In the genomic region with DNA sequence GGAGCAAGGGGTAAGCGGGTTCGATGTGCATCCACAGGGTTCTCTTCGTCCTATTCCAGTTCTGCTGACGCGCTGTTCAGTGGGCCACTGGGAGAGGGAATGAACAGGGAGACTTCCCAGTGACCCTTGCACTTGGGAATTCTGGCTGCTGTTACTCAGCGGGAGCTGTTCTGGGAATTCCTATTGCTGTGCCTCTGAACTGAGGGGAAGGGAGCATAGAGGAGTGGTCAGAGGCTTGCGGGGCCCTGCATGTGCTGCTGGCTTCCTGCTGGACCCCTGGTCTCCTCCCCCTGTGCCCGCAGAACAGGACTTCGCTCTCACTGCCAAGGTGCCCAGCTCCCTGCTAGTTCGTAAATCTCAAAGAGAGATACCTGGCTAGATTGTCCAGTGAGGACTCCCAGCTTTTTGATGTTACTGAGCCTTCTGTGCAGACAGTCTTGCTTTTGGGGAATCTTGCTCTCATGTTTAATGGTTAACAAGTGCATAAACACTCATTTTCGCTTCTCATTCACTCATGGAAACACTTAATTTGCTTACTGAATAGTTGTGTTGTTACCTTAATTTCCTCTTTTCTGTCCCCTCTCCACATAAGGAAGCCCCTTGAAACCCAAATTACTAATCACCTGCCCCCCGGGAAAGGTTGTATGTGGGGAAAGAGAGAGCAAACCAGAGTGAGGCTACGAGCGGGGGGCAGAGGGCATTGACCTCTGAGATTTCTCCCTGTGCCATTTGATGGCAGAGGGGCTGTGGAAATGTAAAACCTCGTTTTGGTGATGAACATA, we compare ENCODE assay signal across 12 cellular contexts. TPM values are rescaled to one million over a fixed set of nuclear protein-coding genes. Genes with fewer than 3 reads are reported as not detected.
A peak's percentile ranks its signal among the peaks of the same experiment; 100 is the strongest.
DNase-seq lines count a peak whose midpoint lies in the region; ATAC-seq and TF ChIP-seq lines count a peak whose summit lies in the region.
"Had no signal": no experiment of that assay in that cellular context is flagged by ENCODE, and none has a peak within 500 bp of the region (broad histone marks: within the 10 kb centered on the region; RNA-seq: fewer than 3 reads in every experiment).

No MANE protein-coding gene starts in this region.

- CTCF ChIA-PET in activated naive CD4-positive, alpha-beta T cell treated with anti-CD3 and anti-CD28 coated beads, Interleukin-2, amount 10 ng/mL, durations not matched to agents 7 days and 5 days (lab: Charles Lee): no interaction called here

- peaks cover 69% of the 10 kb centered on the region for H3K4me1 Mint-ChIP-seq in chondrocyte (ENCODE audit: low read depth)
- H3K4me1 Mint-ChIP-seq in activated naive CD4-positive, alpha-beta T cell treated with anti-CD3 and anti-CD28 coated beads, Interleukin-2, amount 10 ng/mL, durations not matched to agents 7 days and 5 days: peaks cover 8% of the 10 kb centered on the region

- no peak overlapping the region for H3K14ac ChIP-seq in neuronal stem cell (ENCODE audit: low read length)

- no peaks in the 10 kb centered on the region for H3K36me3 Mint-ChIP-seq in chondrocyte (ENCODE audit: low read depth)
- no peaks in the 10 kb centered on the region for H3K36me3 Mint-ChIP-seq in activated naive CD4-positive, alpha-beta T cell treated with anti-CD3 and anti-CD28 coated beads, Interleukin-2, amount 10 ng/mL, durations not matched to agents 7 days and 5 days
- H3K36me3 Mint-ChIP-seq: activated naive CD4-positive, alpha-beta T cell treated with anti-CD3 and anti-CD28 coated beads, Interleukin-2, amount 50 U/mL, for 24 hours had no signal

- no peak overlapping the region for H3K4ac ChIP-seq in neuronal stem cell (ENCODE audit: low read length)

- peak; percentile 26 for ATAC-seq in GM18511 (IDR thresholded peaks at IDR 0.05; ENCODE audit: unreplicated experiment)
- ATAC-seq in HG02623 (IDR thresholded peaks at IDR 0.05; ENCODE audit: unreplicated experiment): peak; percentile 24
- ATAC-seq in HG03045 (IDR thresholded peaks at IDR 0.05; ENCODE audit: unreplicated experiment): no peak

- H2BK5ac ChIP-seq in neuronal stem cell (ENCODE audit: low read length): no peak overlapping the region

- DNase-seq in chondrocyte (ENCODE audit: low spot score): no peak
- DNase-seq in neuronal stem cell (ENCODE audit: low spot score): no peak
- no peak for DNase-seq in activated naive CD4-positive, alpha-beta T cell treated with anti-CD3 and anti-CD28 coated beads, Interleukin-2, amount 10 ng/mL, durations not matched to agents 7 days and 5 days
- no peak for DNase-seq in NCI-H187 (lab: John Stamatoyannopoulos, UW)
- no peak for DNase-seq in NCI-H146 treated with DMSO at 0.1 percent for 48 hours (lab: John Stamatoyannopoulos, UW; ENCODE audit: unreplicated experiment)
- DNase-seq: DMS153 had no signal

- no peaks in the 10 kb centered on the region for H3K9me3 Mint-ChIP-seq in chondrocyte (ENCODE audit: low read depth)
- no peaks in the 10 kb centered on the region for H3K9me3 Mint-ChIP-seq in activated naive CD4-positive, alpha-beta T cell treated with anti-CD3 and anti-CD28 coated beads, Interleukin-2, amount 10 ng/mL, durations not matched to agents 7 days and 5 days
- H3K9me3 Mint-ChIP-seq: activated naive CD4-positive, alpha-beta T cell treated with anti-CD3 and anti-CD28 coated beads, Interleukin-2, amount 50 U/mL, for 24 hours had no signal

- H3K27ac Mint-ChIP-seq in chondrocyte (ENCODE audit: unreplicated experiment): peak overlapping the region; percentile 66
- H3K27ac Mint-ChIP-seq in activated naive CD4-positive, alpha-beta T cell treated with anti-CD3 and anti-CD28 coated beads, Interleukin-2, amount 10 ng/mL, durations not matched to agents 7 days and 5 days: no peak overlapping the region
- H3K27ac Mint-ChIP-seq: activated naive CD4-positive, alpha-beta T cell treated with anti-CD3 and anti-CD28 coated beads, Interleukin-2, amount 50 U/mL, for 24 hours had no signal

- H3K23ac ChIP-seq in neuronal stem cell (ENCODE audit: low read depth, low read length, poor library complexity): peak overlapping the region; percentile 26

- no peak overlapping the region for H3K18ac ChIP-seq in neuronal stem cell (ENCODE audit: low read length)

- H2BK120ac ChIP-seq in neuronal stem cell (ENCODE audit: low read depth, low read length): no peak overlapping the region

- H2AFZ ChIP-seq in neuronal stem cell (ENCODE audit: low read length): no peak overlapping the region

- H4K8ac ChIP-seq in neuronal stem cell (ENCODE audit: low read depth, low read length): no peak overlapping the region

- H4K91ac ChIP-seq in neuronal stem cell (ENCODE audit: low read depth, low read length, poor library complexity): no peak overlapping the region

- H3K27ac ChIP-seq in neuronal stem cell (replicated peaks; ENCODE audit: low read length): no peak overlapping the region
- H3K27ac ChIP-seq: SK-N-MC, tibial nerve had no signal

- no peak overlapping the region for H3K4me3 ChIP-seq in neuronal stem cell (ENCODE audit: low read length in 2 of 2)
- H3K4me3 ChIP-seq: SK-N-MC, tibial nerve had no signal

- H3K4me3 Mint-ChIP-seq in chondrocyte (ENCODE audit: unreplicated experiment): peak overlapping the region; percentile 37
- no peak overlapping the region for H3K4me3 Mint-ChIP-seq in activated naive CD4-positive, alpha-beta T cell treated with anti-CD3 and anti-CD28 coated beads, Interleukin-2, amount 10 ng/mL, durations not matched to agents 7 days and 5 days
- H3K4me3 Mint-ChIP-seq: activated naive CD4-positive, alpha-beta T cell treated with anti-CD3 and anti-CD28 coated beads, Interleukin-2, amount 50 U/mL, for 24 hours had no signal

- H3K4me1 ChIP-seq in neuronal stem cell (ENCODE audit: control insufficient read depth in 2 of 2, insufficient read depth in 1 of 2, low read depth in 1 of 2, low read length in 2 of 2): peaks cover 38 to 53% of the 10 kb centered on the region in 2 donors

- H3K4me2 ChIP-seq in neuronal stem cell (ENCODE audit: insufficient read depth, low read length, poor library complexity, severe bottlenecking): no peak overlapping the region

- no CpG with 5 or more reads among the region's 15 CpGs for WGBS in neuronal stem cell (ENCODE audit: extremely low coverage in 2 of 2, insufficient read length in 2 of 2, insufficient replicate concordance in 1 of 2), 2 donors

- no peaks in the 10 kb centered on the region for H3K27me3 Mint-ChIP-seq in chondrocyte (ENCODE audit: low read depth)
- peaks cover 67% of the 10 kb centered on the region for H3K27me3 Mint-ChIP-seq in activated naive CD4-positive, alpha-beta T cell treated with anti-CD3 and anti-CD28 coated beads, Interleukin-2, amount 10 ng/mL, durations not matched to agents 7 days and 5 days

- H3K9ac ChIP-seq in neuronal stem cell (ENCODE audit: low read depth, low read length, poor library complexity): no peak overlapping the region

- no peaks in the 10 kb centered on the region for H3K9me3 ChIP-seq in neuronal stem cell (replicated peaks in 1 of 2; ENCODE audit: control insufficient read depth in 2 of 2, insufficient read depth in 1 of 2, low read depth in 1 of 2, low read length in 2 of 2)
- H3K9me3 ChIP-seq: tibial nerve had no signal

- no peaks in the 10 kb centered on the region for H3K36me3 ChIP-seq in neuronal stem cell (replicated peaks in 1 of 2; ENCODE audit: control insufficient read depth in 2 of 2, insufficient read depth in 2 of 2, low read length in 2 of 2)
- H3K36me3 ChIP-seq: tibial nerve had no signal

- H2AK5ac ChIP-seq in neuronal stem cell (ENCODE audit: low read depth, low read length): no peak overlapping the region

- no peaks in the 10 kb centered on the region for H3K27me3 ChIP-seq in neuronal stem cell (ENCODE audit: control insufficient read depth in 3 of 3, insufficient read depth in 3 of 3, low read depth in 1 of 3, low read length in 3 of 3)
- H3K27me3 ChIP-seq: tibial nerve had no signal

- TF ChIP-seq CTCF in chondrocyte (IDR thresholded peaks at IDR 0.05): no peak

- H2BK12ac ChIP-seq in neuronal stem cell (ENCODE audit: low read length): no peak overlapping the region

- H3K79me1 ChIP-seq in neuronal stem cell (ENCODE audit: low read depth, low read length): peaks cover 10% of the 10 kb centered on the region

- H2BK15ac ChIP-seq in neuronal stem cell (ENCODE audit: low read length): no peak overlapping the region

RNA-seq across cellular contexts. Expression of a gene that starts 5.9 kb away (rescaled TPM):
- 200 to 271 TPM (median 217 TPM) in 3 replicates for total RNA-seq in chondrocyte
- polyA plus RNA-seq in neuronal stem cell (2013, experiment 1 of 2): 21.6 TPM
- 22.4 TPM for polyA plus RNA-seq in neuronal stem cell (2013, experiment 2 of 2)
